2 cellular contexts compared by ENCODE assay signal in genomic region chr1:42219627-42220026, GRCh38.
TF ChIP-seq lines count a peak whose summit lies in the region.

No MANE protein-coding gene starts in this region.

TF ChIP-seq in GM23338, 12 proteins besides CTCF, POLR2A, EP300 and RAD21 (continued from another document):
- no peak for TF ChIP-seq REST (IDR thresholded peaks at IDR 0.05; ENCODE audit: unreplicated experiment)
- TF ChIP-seq NANOG (IDR thresholded peaks at IDR 0.05; ENCODE audit: borderline replicate concordance) = no peak
- TF ChIP-seq EZH2phosphoT487 (IDR thresholded peaks at IDR 0.05; ENCODE audit: unreplicated experiment) = no peak
- TF ChIP-seq EZH2 (IDR thresholded peaks at IDR 0.05; ENCODE audit: low read depth, unreplicated experiment) = no peak
- TF ChIP-seq, protein P1, sequence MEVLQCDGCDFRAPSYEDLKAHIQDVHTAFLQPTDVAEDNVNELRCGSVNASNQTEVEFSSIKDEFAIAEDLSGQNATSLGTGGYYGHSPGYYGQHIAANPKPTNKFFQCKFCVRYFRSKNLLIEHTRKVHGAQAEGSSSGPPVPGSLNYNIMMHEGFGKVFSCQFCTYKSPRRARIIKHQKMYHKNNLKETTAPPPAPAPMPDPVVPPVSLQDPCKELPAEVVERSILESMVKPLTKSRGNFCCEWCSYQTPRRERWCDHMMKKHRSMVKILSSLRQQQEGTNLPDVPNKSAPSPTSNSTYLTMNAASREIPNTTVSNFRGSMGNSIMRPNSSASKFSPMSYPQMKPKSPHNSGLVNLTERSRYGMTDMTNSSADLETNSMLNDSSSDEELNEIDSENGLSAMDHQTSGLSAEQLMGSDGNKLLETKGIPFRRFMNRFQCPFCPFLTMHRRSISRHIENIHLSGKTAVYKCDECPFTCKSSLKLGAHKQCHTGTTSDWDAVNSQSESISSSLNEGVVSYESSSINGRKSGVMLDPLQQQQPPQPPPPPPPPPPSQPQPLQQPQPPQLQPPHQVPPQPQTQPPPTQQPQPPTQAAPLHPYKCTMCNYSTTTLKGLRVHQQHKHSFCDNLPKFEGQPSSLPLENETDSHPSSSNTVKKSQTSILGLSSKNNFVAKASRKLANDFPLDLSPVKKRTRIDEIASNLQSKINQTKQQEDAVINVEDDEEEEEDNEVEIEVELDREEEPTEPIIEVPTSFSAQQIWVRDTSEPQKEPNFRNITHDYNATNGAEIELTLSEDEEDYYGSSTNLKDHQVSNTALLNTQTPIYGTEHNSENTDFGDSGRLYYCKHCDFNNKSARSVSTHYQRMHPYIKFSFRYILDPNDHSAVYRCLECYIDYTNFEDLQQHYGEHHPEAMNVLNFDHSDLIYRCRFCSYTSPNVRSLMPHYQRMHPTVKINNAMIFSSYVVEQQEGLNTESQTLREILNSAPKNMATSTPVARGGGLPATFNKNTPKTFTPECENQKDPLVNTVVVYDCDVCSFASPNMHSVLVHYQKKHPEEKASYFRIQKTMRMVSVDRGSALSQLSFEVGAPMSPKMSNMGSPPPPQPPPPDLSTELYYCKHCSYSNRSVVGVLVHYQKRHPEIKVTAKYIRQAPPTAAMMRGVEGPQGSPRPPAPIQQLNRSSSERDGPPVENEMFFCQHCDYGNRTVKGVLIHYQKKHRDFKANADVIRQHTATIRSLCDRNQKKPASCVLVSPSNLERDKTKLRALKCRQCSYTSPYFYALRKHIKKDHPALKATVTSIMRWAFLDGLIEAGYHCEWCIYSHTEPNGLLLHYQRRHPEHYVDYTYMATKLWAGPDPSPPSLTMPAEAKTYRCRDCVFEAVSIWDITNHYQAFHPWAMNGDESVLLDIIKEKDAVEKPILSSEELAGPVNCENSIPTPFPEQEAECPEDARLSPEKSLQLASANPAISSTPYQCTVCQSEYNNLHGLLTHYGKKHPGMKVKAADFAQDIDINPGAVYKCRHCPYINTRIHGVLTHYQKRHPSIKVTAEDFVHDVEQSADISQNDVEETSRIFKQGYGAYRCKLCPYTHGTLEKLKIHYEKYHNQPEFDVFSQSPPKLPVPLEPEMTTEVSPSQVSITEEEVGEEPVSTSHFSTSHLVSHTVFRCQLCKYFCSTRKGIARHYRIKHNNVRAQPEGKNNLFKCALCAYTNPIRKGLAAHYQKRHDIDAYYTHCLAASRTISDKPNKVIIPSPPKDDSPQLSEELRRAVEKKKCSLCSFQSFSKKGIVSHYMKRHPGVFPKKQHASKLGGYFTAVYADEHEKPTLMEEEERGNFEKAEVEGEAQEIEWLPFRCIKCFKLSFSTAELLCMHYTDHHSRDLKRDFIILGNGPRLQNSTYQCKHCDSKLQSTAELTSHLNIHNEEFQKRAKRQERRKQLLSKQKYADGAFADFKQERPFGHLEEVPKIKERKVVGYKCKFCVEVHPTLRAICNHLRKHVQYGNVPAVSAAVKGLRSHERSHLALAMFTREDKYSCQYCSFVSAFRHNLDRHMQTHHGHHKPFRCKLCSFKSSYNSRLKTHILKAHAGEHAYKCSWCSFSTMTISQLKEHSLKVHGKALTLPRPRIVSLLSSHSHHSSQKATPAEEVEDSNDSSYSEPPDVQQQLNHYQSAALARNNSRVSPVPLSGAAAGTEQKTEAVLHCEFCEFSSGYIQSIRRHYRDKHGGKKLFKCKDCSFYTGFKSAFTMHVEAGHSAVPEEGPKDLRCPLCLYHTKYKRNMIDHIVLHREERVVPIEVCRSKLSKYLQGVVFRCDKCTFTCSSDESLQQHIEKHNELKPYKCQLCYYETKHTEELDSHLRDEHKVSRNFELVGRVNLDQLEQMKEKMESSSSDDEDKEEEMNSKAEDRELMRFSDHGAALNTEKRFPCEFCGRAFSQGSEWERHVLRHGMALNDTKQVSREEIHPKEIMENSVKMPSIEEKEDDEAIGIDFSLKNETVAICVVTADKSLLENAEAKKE (CRISPR knock-in tag; IDR thresholded peaks at IDR 0.05) = no peak
- no peak for TF ChIP-seq ZNF331 (CRISPR knock-in tag; IDR thresholded peaks at IDR 0.05; ENCODE audit: low read depth)
- TF ChIP-seq STAT1 (IDR thresholded peaks at IDR 0.05; ENCODE audit: unreplicated experiment) = no peak
TF ChIP-seq in GM23338: peak in this region for 0.

TF ChIP-seq in WTC11, 78 proteins besides CTCF, POLR2A, EP300 and RAD21 (continued from another document):
- TF ChIP-seq, protein P2, sequence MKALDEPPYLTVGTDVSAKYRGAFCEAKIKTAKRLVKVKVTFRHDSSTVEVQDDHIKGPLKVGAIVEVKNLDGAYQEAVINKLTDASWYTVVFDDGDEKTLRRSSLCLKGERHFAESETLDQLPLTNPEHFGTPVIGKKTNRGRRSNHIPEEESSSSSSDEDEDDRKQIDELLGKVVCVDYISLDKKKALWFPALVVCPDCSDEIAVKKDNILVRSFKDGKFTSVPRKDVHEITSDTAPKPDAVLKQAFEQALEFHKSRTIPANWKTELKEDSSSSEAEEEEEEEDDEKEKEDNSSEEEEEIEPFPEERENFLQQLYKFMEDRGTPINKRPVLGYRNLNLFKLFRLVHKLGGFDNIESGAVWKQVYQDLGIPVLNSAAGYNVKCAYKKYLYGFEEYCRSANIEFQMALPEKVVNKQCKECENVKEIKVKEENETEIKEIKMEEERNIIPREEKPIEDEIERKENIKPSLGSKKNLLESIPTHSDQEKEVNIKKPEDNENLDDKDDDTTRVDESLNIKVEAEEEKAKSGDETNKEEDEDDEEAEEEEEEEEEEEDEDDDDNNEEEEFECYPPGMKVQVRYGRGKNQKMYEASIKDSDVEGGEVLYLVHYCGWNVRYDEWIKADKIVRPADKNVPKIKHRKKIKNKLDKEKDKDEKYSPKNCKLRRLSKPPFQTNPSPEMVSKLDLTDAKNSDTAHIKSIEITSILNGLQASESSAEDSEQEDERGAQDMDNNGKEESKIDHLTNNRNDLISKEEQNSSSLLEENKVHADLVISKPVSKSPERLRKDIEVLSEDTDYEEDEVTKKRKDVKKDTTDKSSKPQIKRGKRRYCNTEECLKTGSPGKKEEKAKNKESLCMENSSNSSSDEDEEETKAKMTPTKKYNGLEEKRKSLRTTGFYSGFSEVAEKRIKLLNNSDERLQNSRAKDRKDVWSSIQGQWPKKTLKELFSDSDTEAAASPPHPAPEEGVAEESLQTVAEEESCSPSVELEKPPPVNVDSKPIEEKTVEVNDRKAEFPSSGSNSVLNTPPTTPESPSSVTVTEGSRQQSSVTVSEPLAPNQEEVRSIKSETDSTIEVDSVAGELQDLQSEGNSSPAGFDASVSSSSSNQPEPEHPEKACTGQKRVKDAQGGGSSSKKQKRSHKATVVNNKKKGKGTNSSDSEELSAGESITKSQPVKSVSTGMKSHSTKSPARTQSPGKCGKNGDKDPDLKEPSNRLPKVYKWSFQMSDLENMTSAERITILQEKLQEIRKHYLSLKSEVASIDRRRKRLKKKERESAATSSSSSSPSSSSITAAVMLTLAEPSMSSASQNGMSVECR (CRISPR knock-in tag; IDR thresholded peaks at IDR 0.05; ENCODE audit: borderline replicate concordance) = no peak
- TF ChIP-seq NFE2L1 (CRISPR knock-in tag; IDR thresholded peaks at IDR 0.05) = no peak
- TF ChIP-seq HMGA2 (CRISPR knock-in tag; IDR thresholded peaks at IDR 0.05) = no peak
- TF ChIP-seq, protein P3, sequence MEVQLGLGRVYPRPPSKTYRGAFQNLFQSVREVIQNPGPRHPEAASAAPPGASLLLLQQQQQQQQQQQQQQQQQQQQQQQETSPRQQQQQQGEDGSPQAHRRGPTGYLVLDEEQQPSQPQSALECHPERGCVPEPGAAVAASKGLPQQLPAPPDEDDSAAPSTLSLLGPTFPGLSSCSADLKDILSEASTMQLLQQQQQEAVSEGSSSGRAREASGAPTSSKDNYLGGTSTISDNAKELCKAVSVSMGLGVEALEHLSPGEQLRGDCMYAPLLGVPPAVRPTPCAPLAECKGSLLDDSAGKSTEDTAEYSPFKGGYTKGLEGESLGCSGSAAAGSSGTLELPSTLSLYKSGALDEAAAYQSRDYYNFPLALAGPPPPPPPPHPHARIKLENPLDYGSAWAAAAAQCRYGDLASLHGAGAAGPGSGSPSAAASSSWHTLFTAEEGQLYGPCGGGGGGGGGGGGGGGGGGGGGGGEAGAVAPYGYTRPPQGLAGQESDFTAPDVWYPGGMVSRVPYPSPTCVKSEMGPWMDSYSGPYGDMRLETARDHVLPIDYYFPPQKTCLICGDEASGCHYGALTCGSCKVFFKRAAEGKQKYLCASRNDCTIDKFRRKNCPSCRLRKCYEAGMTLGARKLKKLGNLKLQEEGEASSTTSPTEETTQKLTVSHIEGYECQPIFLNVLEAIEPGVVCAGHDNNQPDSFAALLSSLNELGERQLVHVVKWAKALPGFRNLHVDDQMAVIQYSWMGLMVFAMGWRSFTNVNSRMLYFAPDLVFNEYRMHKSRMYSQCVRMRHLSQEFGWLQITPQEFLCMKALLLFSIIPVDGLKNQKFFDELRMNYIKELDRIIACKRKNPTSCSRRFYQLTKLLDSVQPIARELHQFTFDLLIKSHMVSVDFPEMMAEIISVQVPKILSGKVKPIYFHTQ (CRISPR knock-in tag; IDR thresholded peaks at IDR 0.05) = no peak
- no peak for TF ChIP-seq E2F1 (CRISPR knock-in tag; IDR thresholded peaks at IDR 0.05)
- TF ChIP-seq ZNF671 (CRISPR knock-in tag; IDR thresholded peaks at IDR 0.05) = no peak
- TF ChIP-seq NFYB (CRISPR knock-in tag; conservative IDR thresholded peaks at IDR 0.05; ENCODE audit: low read depth) = no peak
- TF ChIP-seq, protein P4, sequence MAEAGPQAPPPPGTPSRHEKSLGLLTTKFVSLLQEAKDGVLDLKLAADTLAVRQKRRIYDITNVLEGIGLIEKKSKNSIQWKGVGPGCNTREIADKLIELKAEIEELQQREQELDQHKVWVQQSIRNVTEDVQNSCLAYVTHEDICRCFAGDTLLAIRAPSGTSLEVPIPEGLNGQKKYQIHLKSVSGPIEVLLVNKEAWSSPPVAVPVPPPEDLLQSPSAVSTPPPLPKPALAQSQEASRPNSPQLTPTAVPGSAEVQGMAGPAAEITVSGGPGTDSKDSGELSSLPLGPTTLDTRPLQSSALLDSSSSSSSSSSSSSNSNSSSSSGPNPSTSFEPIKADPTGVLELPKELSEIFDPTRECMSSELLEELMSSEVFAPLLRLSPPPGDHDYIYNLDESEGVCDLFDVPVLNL (CRISPR knock-in tag; IDR thresholded peaks at IDR 0.05; ENCODE audit: borderline replicate concordance, low read depth) = no peak
